Comparison of ENCODE assay signal across 8 cellular contexts in genomic region chr3:192409838-192410683, GRCh38.
A peak's percentile ranks its signal among the peaks of the same experiment; 100 is the strongest.
DNase-seq lines count a peak whose midpoint lies in the region; ATAC-seq and TF ChIP-seq lines count a peak whose summit lies in the region.

No MANE protein-coding gene starts in this region.

- in situ Hi-C loops in astrocyte of the cerebellum (cut with HindIII; ENCODE audit: low sequenced_read_pairs): no loop called here

- H3K9me3 ChIP-seq in tibial nerve: no peaks in the 10 kb centered on the region

- peaks cover 52% of the 10 kb centered on the region for H3K27me3 Mint-ChIP-seq in activated CD4-positive, alpha-beta memory T cell treated with anti-CD3 and anti-CD28 coated beads, Interleukin-2, amount 10 ng/mL, durations not matched to agents 7 days and 5 days

- TF ChIP-seq CTCF in astrocyte of the cerebellum (IDR thresholded peaks at IDR 0.05; ENCODE audit: low read depth, low read length, missing control alignments) (peak; percentile 32), tibial nerve (IDR thresholded peaks at IDR 0.05) (no peak)

- H3K36me3 ChIP-seq in tibial nerve: no peaks in the 10 kb centered on the region

- ATAC-seq in HG02943 (IDR thresholded peaks at IDR 0.05; ENCODE audit: low read depth, unreplicated experiment): peak; percentile 9
- no peak for ATAC-seq in GM19455 (IDR thresholded peaks at IDR 0.05; ENCODE audit: unreplicated experiment)

- POLR2A ChIA-PET in activated CD4-positive, alpha-beta memory T cell treated with anti-CD3 and anti-CD28 coated beads, Interleukin-2, amount 10 ng/mL, durations not matched to agents 7 days and 5 days (lab: Charles Lee): no interaction called here

- peak; percentile 19 for DNase-seq in DMS153 treated with DMSO at 0.1 percent for 48 hours (lab: John Stamatoyannopoulos, UW; ENCODE audit: unreplicated experiment)
- peak; percentile 20 for DNase-seq in astrocyte of the cerebellum (ENCODE audit: low read depth)
- DNase-seq in kidney glomerular epithelial cell (lab: John Stamatoyannopoulos, UW): peak; percentile 34
- no peak for DNase-seq in tibial nerve (ENCODE audit: low spot score in 2 of 2)
- no peak for DNase-seq in stimulated activated CD4-positive, alpha-beta T cell treated with anti-CD3 and anti-CD28 coated beads, Interleukin-2, amount 100 ng/mL, for 24 hours
- DNase-seq in activated CD4-positive, alpha-beta memory T cell treated with anti-CD3 and anti-CD28 coated beads, Interleukin-2, amount 10 ng/mL, durations not matched to agents 7 days and 5 days: no peak

- TF ChIP-seq POLR2A in tibial nerve (IDR thresholded peaks at IDR 0.05): no peak

- CTCF ChIA-PET in activated CD4-positive, alpha-beta memory T cell treated with anti-CD3 and anti-CD28 coated beads, Interleukin-2, amount 10 ng/mL, durations not matched to agents 7 days and 5 days (lab: Charles Lee): no interaction called here

- WGBS in tibial nerve, 2 donors: 6 to 7% methylated on average over 23 to 30 of the region's 53 CpGs

- no peaks in the 10 kb centered on the region for H3K9me3 Mint-ChIP-seq in activated CD4-positive, alpha-beta memory T cell treated with anti-CD3 and anti-CD28 coated beads, Interleukin-2, amount 10 ng/mL, durations not matched to agents 7 days and 5 days

- TF ChIP-seq EP300 in tibial nerve (IDR thresholded peaks at IDR 0.05): no peak

- no peak overlapping the region for H3K27ac ChIP-seq in tibial nerve

- H3K4me1 ChIP-seq in tibial nerve: peaks cover 0 to 27% (median 0%) of the 10 kb centered on the region in 4 donors

- no peaks in the 10 kb centered on the region for H3K36me3 Mint-ChIP-seq in activated CD4-positive, alpha-beta memory T cell treated with anti-CD3 and anti-CD28 coated beads, Interleukin-2, amount 10 ng/mL, durations not matched to agents 7 days and 5 days (ENCODE audit: low read depth)

- H3K4me3 ChIP-seq in astrocyte of the cerebellum (ENCODE audit: low read depth, low read length) (peak overlapping the region; percentile 48), tibial nerve (peak overlapping the region in 3 of 4 donors; percentile 26 to 65 (median 35))

- H3K4me3 Mint-ChIP-seq in activated CD4-positive, alpha-beta memory T cell treated with anti-CD3 and anti-CD28 coated beads, Interleukin-2, amount 10 ng/mL, durations not matched to agents 7 days and 5 days: no peak overlapping the region

- no peak overlapping the region for H3K27ac Mint-ChIP-seq in activated CD4-positive, alpha-beta memory T cell treated with anti-CD3 and anti-CD28 coated beads, Interleukin-2, amount 10 ng/mL, durations not matched to agents 7 days and 5 days

- peaks cover 0 to 16% of the 10 kb centered on the region in 2 donors for H3K27me3 ChIP-seq in tibial nerve

- H3K4me1 Mint-ChIP-seq in activated CD4-positive, alpha-beta memory T cell treated with anti-CD3 and anti-CD28 coated beads, Interleukin-2, amount 10 ng/mL, durations not matched to agents 7 days and 5 days: peaks cover 2% of the 10 kb centered on the region

Comparison
In these comparisons a context has a peak if more than half of its experiments do, and no peak if none do; other contexts are left out.
1. DNase-seq: peak in DMS153 treated with DMSO at 0.1 percent for 48 hours (single experiment), astrocyte of the cerebellum (single experiment) and kidney glomerular epithelial cell (single experiment); none in tibial nerve (0 of 2), stimulated activated CD4-positive, alpha-beta T cell treated with anti-CD3 and anti-CD28 coated beads, Interleukin-2, amount 100 ng/mL, for 24 hours (0 of 2) and activated CD4-positive, alpha-beta memory T cell treated with anti-CD3 and anti-CD28 coated beads, Interleukin-2, amount 10 ng/mL, durations not matched to agents 7 days and 5 days (single experiment).